Comparison of ENCODE assay signal across 23 cellular contexts in genomic region chr2:136492901-136493300, GRCh38.
"Had no signal": no experiment of that assay in that cellular context is flagged by ENCODE, and none has a peak within 500 bp of the region (broad histone marks: within the 10 kb centered on the region; RNA-seq: fewer than 3 reads in every experiment).

No MANE protein-coding gene starts in this region.

- ATAC-seq: gastroesophageal sphincter; left cardiac atrium; sciatic nerve; stimulated activated naive CD8-positive, alpha-beta T cell treated with anti-CD3 and anti-CD28 coated beads, Interleukin-15, Interleukin-2, amounts not matched to agents 100 U/mL and 50 U/mL, for 24 hours; WTC11 had no signal

- DNase-seq: activated CD4-positive, alpha-beta memory T cell treated with anti-CD3 and anti-CD28 coated beads, Interleukin-2, amount 10 ng/mL, durations not matched to agents 7 days and 5 days; activated CD4-positive, alpha-beta T cell treated with anti-CD3 and anti-CD28 coated beads for 1 hour; activated CD4-positive, alpha-beta T cell treated with anti-CD3 and anti-CD28 coated beads, Interleukin-2, amount 10 ng/mL, durations not matched to agents 7 days and 5 days; activated CD8-positive, alpha-beta memory T cell treated with anti-CD3 and anti-CD28 coated beads, Interleukin-2, amount 50 U/mL, for 48 hours; activated gamma-delta T cell treated with Interleukin-2 at 50 U/mL for 16 hours; activated naive CD4-positive, alpha-beta T cell treated with anti-CD3 and anti-CD28 coated beads, Interleukin-2, amount 50 U/mL, for 16 hours; activated T-cell treated with anti-CD3 and anti-CD28 coated beads, Interleukin-2, amount 50 U/mL, for 24 hours; amniotic stem cell; brain microvascular endothelial cell; dorsolateral prefrontal cortex; effector memory CD4-positive, alpha-beta T cell; erythroblast; islet precursor cell; left cardiac atrium; mammary epithelial cell; ovary; stimulated activated CD4-positive, alpha-beta T cell treated with anti-CD3 and anti-CD28 coated beads, Interleukin-12 subunit alpha, Interleukin-12 subunit beta, amount 100 ng/mL, for 4 hours; stimulated activated CD4-positive, alpha-beta T cell treated with anti-CD3 and anti-CD28 coated beads, Interleukin-4, amount 100 ng/mL, for 1 hour; stimulated activated naive CD8-positive, alpha-beta T cell treated with anti-CD3 and anti-CD28 coated beads, Interleukin-15, Interleukin-2, amounts not matched to agents 100 U/mL and 50 U/mL, for 24 hours; trophoblast cell had no signal
